24 cellular contexts compared by ENCODE assay signal in the genomic region with DNA sequence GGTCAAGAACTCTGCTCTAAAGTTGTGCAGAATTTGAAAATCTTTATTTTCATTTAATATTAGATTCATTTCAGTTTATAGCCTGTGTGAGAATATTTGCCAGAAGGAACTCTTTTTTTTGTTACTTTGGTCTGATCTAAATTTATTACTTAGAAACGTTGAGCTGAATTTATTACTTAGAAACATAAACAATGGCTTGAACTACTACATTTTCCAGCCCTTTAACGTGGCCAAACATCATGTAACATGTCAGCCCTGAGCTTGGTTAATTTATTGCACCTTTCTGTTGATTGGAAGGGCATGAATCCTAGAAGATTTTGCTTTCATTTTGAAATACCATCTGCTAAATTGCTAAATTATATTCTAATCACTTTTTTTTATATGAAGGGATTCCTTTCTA.
"Had no signal": no experiment of that assay in that cellular context is flagged by ENCODE, and none has a peak within 500 bp of the region (broad histone marks: within the 10 kb centered on the region; RNA-seq: fewer than 3 reads in every experiment).

No MANE protein-coding gene starts in this region.

- DNase-seq: activated CD4-positive, alpha-beta memory T cell treated with anti-CD3 and anti-CD28 coated beads, Interleukin-2, amount 10 ng/mL, durations not matched to agents 7 days and 5 days; activated CD4-positive, alpha-beta T cell treated with anti-CD3 and anti-CD28 coated beads, Interleukin-2, amount 50 U/mL, for 1 hour; activated CD4-positive, CD25-positive, alpha-beta regulatory T cell; activated gamma-delta T cell; activated naive CD4-positive, alpha-beta T cell treated with anti-CD3 and anti-CD28 coated beads for 36 hours; activated T-cell treated with anti-CD3 and anti-CD28 coated beads for 4 hours; activated T-cell treated with anti-CD3 and anti-CD28 coated beads, Interleukin-2, amount 50 U/mL, for 48 hours; brain microvascular endothelial cell; Kasumi-1; KBM-7; NCI-H1048; NCI-H1930; NCI-H2171; NCI-H2227 treated with DMSO at 0.1 percent for 48 hours; NCI-H524 treated with DMSO at 0.1 percent for 48 hours; NCI-H774; NK-92 treated with Interleukin-12 subunit alpha and Interleukin-12 subunit beta, amount 100 ng/mL, for 24 hours; OCI-M1; RPMI8226; T-cell; T-helper 2 cell had no signal

- H3K4me3 ChIP-seq: cardiac muscle cell, SK-N-MC had no signal

- H3K27me3 ChIP-seq: brain microvascular endothelial cell, cardiac muscle cell had no signal

- H3K27ac ChIP-seq: brain microvascular endothelial cell, cardiac muscle cell, SK-N-MC, VCaP had no signal

- H3K36me3 ChIP-seq: brain microvascular endothelial cell, cardiac muscle cell had no signal
